Comparison of ENCODE assay signal across 22 cellular contexts in the genomic region with DNA sequence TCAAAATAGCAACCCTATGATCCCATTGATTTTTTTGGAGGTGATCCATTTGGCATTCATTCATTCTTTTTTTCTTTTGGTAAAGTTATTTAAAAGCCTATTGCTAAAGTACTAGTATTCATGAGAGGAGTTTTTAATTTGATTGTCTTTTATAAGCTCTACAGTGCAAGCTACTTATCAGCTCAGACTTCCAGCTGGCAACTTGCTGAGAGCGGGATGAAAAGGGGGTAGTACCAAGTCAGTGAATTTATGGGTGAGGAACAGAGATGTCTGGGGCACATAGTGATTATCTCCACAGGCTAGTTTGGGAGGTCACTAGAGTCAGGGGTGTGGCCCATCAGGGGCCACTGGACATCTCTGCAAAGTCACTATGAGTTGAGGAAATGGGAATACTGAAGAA.
DNase-seq lines count a peak whose midpoint lies in the region; ATAC-seq and TF ChIP-seq lines count a peak whose summit lies in the region.
"Had no signal": no experiment of that assay in that cellular context is flagged by ENCODE, and none has a peak within 500 bp of the region (broad histone marks: within the 10 kb centered on the region; RNA-seq: fewer than 3 reads in every experiment).

No MANE protein-coding gene starts in this region.

- H2AFZ ChIP-seq in neural progenitor cell (replicated peaks) = no peak overlapping the region

- H3K4me3 Mint-ChIP-seq in neural progenitor cell = no peak overlapping the region
- H3K4me3 Mint-ChIP-seq in natural killer cell treated with Interleukin-12 subunit alpha and Interleukin-12 subunit beta and Interleukin-15 and Interleukin-18, amount 100 ng/mL, for 72 hours = no peak overlapping the region
- H3K4me3 Mint-ChIP-seq in stimulated activated effector memory CD8-positive, alpha-beta T cell treated with anti-CD3 and anti-CD28 coated beads, Interleukin-12 subunit alpha, Interleukin-12 subunit beta, amount 100 ng/mL, for 72 hours = no peak overlapping the region
- H3K4me3 Mint-ChIP-seq: CD8-positive, alpha-beta memory T cell had no signal

- no peak overlapping the region for H3K4me2 ChIP-seq in neural progenitor cell

- peak overlapping the region; percentile 74 for H3K27ac Mint-ChIP-seq in neural progenitor cell
- H3K27ac Mint-ChIP-seq in natural killer cell treated with Interleukin-12 subunit alpha and Interleukin-12 subunit beta and Interleukin-15 and Interleukin-18, amount 100 ng/mL, for 72 hours = no peak overlapping the region
- H3K27ac Mint-ChIP-seq in stimulated activated effector memory CD8-positive, alpha-beta T cell treated with anti-CD3 and anti-CD28 coated beads, Interleukin-12 subunit alpha, Interleukin-12 subunit beta, amount 100 ng/mL, for 72 hours = no peak overlapping the region
- H3K27ac Mint-ChIP-seq: CD8-positive, alpha-beta memory T cell had no signal

- H3K79me2 ChIP-seq in neural progenitor cell (ENCODE audit: low read depth) = no peaks in the 10 kb centered on the region

- H3K9ac ChIP-seq in neural progenitor cell = no peak overlapping the region

- H3K4me1 Mint-ChIP-seq in neural progenitor cell = peaks cover 28% of the 10 kb centered on the region
- no peaks in the 10 kb centered on the region for H3K4me1 Mint-ChIP-seq in natural killer cell treated with Interleukin-12 subunit alpha and Interleukin-12 subunit beta and Interleukin-15 and Interleukin-18, amount 100 ng/mL, for 72 hours (ENCODE audit: low read depth in 2 of 2)
- no peaks in the 10 kb centered on the region for H3K4me1 Mint-ChIP-seq in stimulated activated effector memory CD8-positive, alpha-beta T cell treated with anti-CD3 and anti-CD28 coated beads, Interleukin-12 subunit alpha, Interleukin-12 subunit beta, amount 100 ng/mL, for 72 hours
- H3K4me1 Mint-ChIP-seq: CD8-positive, alpha-beta memory T cell had no signal

- no peaks in the 10 kb centered on the region for H4K20me1 ChIP-seq in neural progenitor cell (ENCODE audit: low read depth)

- H3F3A ChIP-seq in neural progenitor cell (ENCODE audit: low read depth) = no peaks in the 10 kb centered on the region

- ATAC-seq in natural killer cell treated with Interleukin-12 subunit alpha and Interleukin-12 subunit beta and Interleukin-15 and Interleukin-18, amount 100 ng/mL, for 72 hours = no peak
- ATAC-seq in stimulated activated effector memory CD8-positive, alpha-beta T cell treated with anti-CD3 and anti-CD28 coated beads, Interleukin-12 subunit alpha, Interleukin-12 subunit beta, amount 100 ng/mL, for 72 hours = no peak
- no peak for ATAC-seq in left lobe of liver
- ATAC-seq: HCT116 had no signal

- DNase-seq in NCI-H2227 treated with DMSO at 0.1 percent for 48 hours (lab: John Stamatoyannopoulos, UW) (peak; percentile 3), NCI-H2227 (lab: John Stamatoyannopoulos, UW; ENCODE audit: unreplicated experiment) (no peak), NCI-H524 (lab: John Stamatoyannopoulos, UW) (peak; percentile 83 to 91), astrocyte of the hippocampus (ENCODE audit: low read depth, low spot score) (peak; percentile 19), neural progenitor cell (ENCODE audit: low spot score) (peak; percentile 2), left lobe of liver (ENCODE audit: low spot score) (no peak)
- no peak for DNase-seq in natural killer cell treated with Interleukin-12 subunit alpha and Interleukin-12 subunit beta and Interleukin-15 and Interleukin-18, amount 100 ng/mL, for 72 hours (ENCODE audit: low spot score)
- DNase-seq in stimulated activated effector memory CD8-positive, alpha-beta T cell treated with anti-CD3 and anti-CD28 coated beads, Interleukin-12 subunit alpha, Interleukin-12 subunit beta, amount 100 ng/mL, for 72 hours (ENCODE audit: low spot score in 2 of 2) = no peak
- DNase-seq: AML-193; CD8-positive, alpha-beta memory T cell; DMS79 treated with DMSO at 0.1 percent for 48 hours; KG1; NCI-H1105; NCI-H146; NCI-H2029; NCI-H526 treated with DMSO at 0.1 percent for 48 hours; SHP77 treated with DMSO at 0.1 percent for 48 hours had no signal

- H3K9me3 ChIP-seq in neural progenitor cell (ENCODE audit: low read depth) = no peaks in the 10 kb centered on the region

- peaks cover 4% of the 10 kb centered on the region for H3K36me3 Mint-ChIP-seq in neural progenitor cell
- H3K36me3 Mint-ChIP-seq in natural killer cell treated with Interleukin-12 subunit alpha and Interleukin-12 subunit beta and Interleukin-15 and Interleukin-18, amount 100 ng/mL, for 72 hours = no peaks in the 10 kb centered on the region
- H3K36me3 Mint-ChIP-seq in stimulated activated effector memory CD8-positive, alpha-beta T cell treated with anti-CD3 and anti-CD28 coated beads, Interleukin-12 subunit alpha, Interleukin-12 subunit beta, amount 100 ng/mL, for 72 hours = no peaks in the 10 kb centered on the region

- no peak overlapping the region for H3K27ac ChIP-seq in neural progenitor cell
- H3K27ac ChIP-seq: C4-2B, HL-60, RWPE1, SK-N-MC had no signal

- H3K9me3 Mint-ChIP-seq in neural progenitor cell = no peaks in the 10 kb centered on the region
- H3K9me3 Mint-ChIP-seq in natural killer cell treated with Interleukin-12 subunit alpha and Interleukin-12 subunit beta and Interleukin-15 and Interleukin-18, amount 100 ng/mL, for 72 hours = peaks cover 3% of the 10 kb centered on the region
- H3K9me3 Mint-ChIP-seq in stimulated activated effector memory CD8-positive, alpha-beta T cell treated with anti-CD3 and anti-CD28 coated beads, Interleukin-12 subunit alpha, Interleukin-12 subunit beta, amount 100 ng/mL, for 72 hours = no peaks in the 10 kb centered on the region
- H3K9me3 Mint-ChIP-seq: CD8-positive, alpha-beta memory T cell had no signal

- no peak overlapping the region for H3K4me3 ChIP-seq in neural progenitor cell
- H3K4me3 ChIP-seq: SK-N-MC had no signal

- H3K36me3 ChIP-seq in neural progenitor cell = no peaks in the 10 kb centered on the region

- no peaks in the 10 kb centered on the region for H3K27me3 ChIP-seq in neural progenitor cell

- peaks cover 6% of the 10 kb centered on the region for H3K27me3 Mint-ChIP-seq in neural progenitor cell (ENCODE audit: insufficient read depth, low read depth)
- no peaks in the 10 kb centered on the region for H3K27me3 Mint-ChIP-seq in natural killer cell treated with Interleukin-12 subunit alpha and Interleukin-12 subunit beta and Interleukin-15 and Interleukin-18, amount 100 ng/mL, for 72 hours

- no peak for TF ChIP-seq CTCF in neural progenitor cell (IDR thresholded peaks at IDR 0.05)

- no peaks in the 10 kb centered on the region for H3K4me1 ChIP-seq in neural progenitor cell

Comparison
In these comparisons a context has a peak if more than half of its experiments do, and no peak if none do; other contexts are left out.
1. DNase-seq: peak in NCI-H2227 treated with DMSO at 0.1 percent for 48 hours (single experiment), NCI-H524 (2 of 2), astrocyte of the hippocampus (single experiment) and neural progenitor cell (single experiment); none in NCI-H2227 (single experiment), natural killer cell treated with Interleukin-12 subunit alpha and Interleukin-12 subunit beta and Interleukin-15 and Interleukin-18, amount 100 ng/mL, for 72 hours (single experiment), stimulated activated effector memory CD8-positive, alpha-beta T cell treated with anti-CD3 and anti-CD28 coated beads, Interleukin-12 subunit alpha, Interleukin-12 subunit beta, amount 100 ng/mL, for 72 hours (0 of 2) and left lobe of liver (single experiment).